Comparison of ENCODE assay signal across 1 cellular context in the genomic region with DNA sequence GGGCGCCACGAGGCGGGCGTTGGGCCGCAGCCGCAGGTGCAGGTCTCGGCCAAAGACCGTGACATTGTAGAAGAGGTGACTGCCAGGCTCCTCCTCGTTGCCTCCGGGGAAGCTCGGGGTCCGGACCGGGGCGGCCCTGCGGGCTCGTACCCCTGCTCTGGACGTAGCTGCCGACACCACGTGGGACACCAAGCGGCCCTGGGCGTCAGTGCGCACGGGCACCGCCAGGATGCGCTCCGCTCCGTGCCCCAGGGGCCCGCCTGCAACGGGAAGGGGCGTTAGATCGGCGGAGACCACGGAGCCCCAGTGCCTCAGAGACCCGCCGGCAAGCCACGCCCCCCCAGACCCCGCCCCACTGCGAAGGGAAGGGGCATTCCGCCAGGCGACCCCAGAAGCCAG.
TF ChIP-seq lines count a peak whose summit lies in the region.

No MANE protein-coding gene starts in this region.

TF ChIP-seq in HepG2, 621 proteins besides CTCF, POLR2A, EP300 and RAD21 (continued from another document):
- TF ChIP-seq, protein P1, sequence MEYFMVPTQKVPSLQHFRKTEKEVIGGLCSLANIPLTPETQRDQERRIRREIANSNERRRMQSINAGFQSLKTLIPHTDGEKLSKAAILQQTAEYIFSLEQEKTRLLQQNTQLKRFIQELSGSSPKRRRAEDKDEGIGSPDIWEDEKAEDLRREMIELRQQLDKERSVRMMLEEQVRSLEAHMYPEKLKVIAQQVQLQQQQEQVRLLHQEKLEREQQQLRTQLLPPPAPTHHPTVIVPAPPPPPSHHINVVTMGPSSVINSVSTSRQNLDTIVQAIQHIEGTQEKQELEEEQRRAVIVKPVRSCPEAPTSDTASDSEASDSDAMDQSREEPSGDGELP (IDR thresholded peaks at IDR 0.05; ENCODE audit: borderline replicate concordance, low read depth): no peak
- TF ChIP-seq PCBP1 (IDR thresholded peaks at IDR 0.05; ENCODE audit: borderline replicate concordance, low read depth, low read length) (no peak), ZNF496 (CRISPR knock-in tag; IDR thresholded peaks at IDR 0.05; ENCODE audit: insufficient replicate concordance) (no peak), SYNCRIP (IDR thresholded peaks at IDR 0.05; ENCODE audit: insufficient read depth, low read depth, low read length) (no peak)
